Comparison of ENCODE assay signal across 17 cellular contexts in genomic region chr2:3287896-3288295, GRCh38.
"Had no signal": no experiment of that assay in that cellular context is flagged by ENCODE, and none has a peak within 500 bp of the region (broad histone marks: within the 10 kb centered on the region; RNA-seq: fewer than 3 reads in every experiment).

No MANE protein-coding gene starts in this region.

- ATAC-seq: activated CD4-positive, alpha-beta T cell treated with anti-CD3 and anti-CD28 coated beads for 36 hours; left lung; naive thymus-derived CD4-positive, alpha-beta T cell; stimulated activated naive CD8-positive, alpha-beta T cell treated with anti-CD3 and anti-CD28 coated beads, Interleukin-15, Interleukin-2, amounts not matched to agents 100 U/mL and 50 U/mL, for 24 hours; T-cell; WTC11 had no signal

- H3K27ac ChIP-seq: cardiac muscle cell, left lung, neutrophil, vagina had no signal

- FAIRE-seq: colon, endometrium, frontal cortex had no signal

- H3K4me3 ChIP-seq: cardiac muscle cell, left lung, vagina had no signal

- H3K36me3 ChIP-seq: cardiac muscle cell, left lung, neutrophil, vagina had no signal

- DNase-seq: activated CD4-positive, alpha-beta T cell treated with anti-CD3 and anti-CD28 coated beads for 36 hours; activated CD4-positive, alpha-beta T cell treated with anti-CD3 and anti-CD28 coated beads, Interleukin-2, amount 50 U/mL, for 48 hours; mesenchymal stem cell; naive thymus-derived CD4-positive, alpha-beta T cell; stimulated activated CD4-positive, alpha-beta T cell treated with anti-CD3 and anti-CD28 coated beads, Interleukin-12 subunit alpha, Interleukin-12 subunit beta, amount 100 ng/mL, for 4 hours; stimulated activated CD4-positive, alpha-beta T cell treated with anti-CD3 and anti-CD28 coated beads, Interleukin-1b, Interleukin-23, amount 100 ng/mL, for 48 hours; stimulated activated naive CD8-positive, alpha-beta T cell treated with anti-CD3 and anti-CD28 coated beads, Interleukin-15, Interleukin-2, amounts not matched to agents 100 U/mL and 50 U/mL, for 24 hours; T-cell; trophoblast cell had no signal

- H3K9me3 ChIP-seq: left lung, neutrophil, vagina had no signal

- H3K27me3 ChIP-seq: cardiac muscle cell, left lung, neutrophil, vagina had no signal
